Comparison of ENCODE assay signal across 1 cellular context in genomic region chr18:63963610-63964256, GRCh38.
TF ChIP-seq lines count a peak whose summit lies in the region.

No MANE protein-coding gene starts in this region.

TF ChIP-seq in SK-N-SH treated with all-trans-retinoic acid at 6 μM for 48 hours, 23 proteins besides CTCF, POLR2A, EP300 and RAD21 (continued from another document):
- no peak for TF ChIP-seq POU6F1 (CRISPR knock-in tag; IDR thresholded peaks at IDR 0.05; ENCODE audit: borderline replicate concordance, low read depth)
- TF ChIP-seq PATZ1 (CRISPR knock-in tag; IDR thresholded peaks at IDR 0.05; ENCODE audit: borderline replicate concordance): no peak
- TF ChIP-seq ZNF70 (CRISPR knock-in tag; IDR thresholded peaks at IDR 0.05): no peak
- TF ChIP-seq ARNTL (CRISPR knock-in tag; IDR thresholded peaks at IDR 0.05; ENCODE audit: borderline replicate concordance, low read depth): no peak
